ENCODE assay signal across 1 cellular context in genomic region chr16:4915226-4915761, GRCh38.
A peak's percentile ranks its signal among the peaks of the same experiment; 100 is the strongest.
TF ChIP-seq lines count a peak whose summit lies in the region.

No MANE protein-coding gene starts in this region.

TF ChIP-seq in IMR-90, 13 proteins besides CTCF, POLR2A, EP300 and RAD21:
- TF ChIP-seq MXI1 (IDR thresholded peaks at IDR 0.05; ENCODE audit: borderline replicate concordance, low read depth, low read length) = no peak
- peak; percentile 70 for TF ChIP-seq CEBPB (IDR thresholded peaks at IDR 0.05; ENCODE audit: low read depth, low read length)
- peak; percentile 71 for TF ChIP-seq USF2 (IDR thresholded peaks at IDR 0.05; ENCODE audit: low read depth, low read length)
- no peak for TF ChIP-seq CHD1 (IDR thresholded peaks at IDR 0.05; ENCODE audit: low read depth, low read length)
- TF ChIP-seq FOS (IDR thresholded peaks at IDR 0.05; ENCODE audit: low read depth, low read length) = peak; percentile 59
- TF ChIP-seq RCOR1 (IDR thresholded peaks at IDR 0.05; ENCODE audit: insufficient replicate concordance, low read length) = peak; percentile 95
- no peak for TF ChIP-seq SMC3 (IDR thresholded peaks at IDR 0.05; ENCODE audit: low read depth, low read length)
- TF ChIP-seq MAZ (IDR thresholded peaks at IDR 0.05; ENCODE audit: borderline replicate concordance, low read depth, low read length) = no peak; the same call in 1 of the 2 replicates
- no peak for TF ChIP-seq RFX5 (IDR thresholded peaks at IDR 0.05; ENCODE audit: low read depth, low read length)
- no peak for TF ChIP-seq NFE2L2 (IDR thresholded peaks at IDR 0.05; ENCODE audit: low read depth, low read length)
- peak; percentile 80 for TF ChIP-seq BHLHE40 (IDR thresholded peaks at IDR 0.05; ENCODE audit: low read depth, low read length)
- TF ChIP-seq, protein P1, sequence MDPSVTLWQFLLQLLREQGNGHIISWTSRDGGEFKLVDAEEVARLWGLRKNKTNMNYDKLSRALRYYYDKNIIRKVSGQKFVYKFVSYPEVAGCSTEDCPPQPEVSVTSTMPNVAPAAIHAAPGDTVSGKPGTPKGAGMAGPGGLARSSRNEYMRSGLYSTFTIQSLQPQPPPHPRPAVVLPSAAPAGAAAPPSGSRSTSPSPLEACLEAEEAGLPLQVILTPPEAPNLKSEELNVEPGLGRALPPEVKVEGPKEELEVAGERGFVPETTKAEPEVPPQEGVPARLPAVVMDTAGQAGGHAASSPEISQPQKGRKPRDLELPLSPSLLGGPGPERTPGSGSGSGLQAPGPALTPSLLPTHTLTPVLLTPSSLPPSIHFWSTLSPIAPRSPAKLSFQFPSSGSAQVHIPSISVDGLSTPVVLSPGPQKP (IDR thresholded peaks at IDR 0.05; ENCODE audit: borderline replicate concordance, low read depth, low read length) = no peak
- no peak for TF ChIP-seq MAFK (IDR thresholded peaks at IDR 0.05; ENCODE audit: low read depth, low read length)
TF ChIP-seq in IMR-90: peak in this region for 5.
